Comparison of ENCODE assay signal across 25 cellular contexts in the genomic region with DNA sequence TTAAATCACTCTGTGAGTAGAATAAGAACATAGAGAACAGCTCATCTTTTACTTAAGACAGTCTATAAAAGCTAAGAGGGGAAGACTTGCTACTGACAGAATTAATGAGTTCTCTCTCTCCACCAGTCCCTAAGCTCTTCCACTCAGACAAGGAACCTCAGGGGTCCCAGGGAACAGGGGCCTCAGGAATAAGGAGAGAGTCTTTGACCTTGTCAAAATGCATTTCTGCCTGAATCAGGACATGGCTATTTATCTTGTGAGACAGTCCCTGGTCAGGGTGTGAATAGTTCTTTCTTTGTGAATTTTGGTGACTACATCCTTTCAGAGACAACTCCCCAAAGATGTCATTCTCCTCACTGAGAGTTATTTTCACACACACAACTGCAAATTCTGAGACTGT.
"Had no signal": no experiment of that assay in that cellular context is flagged by ENCODE, and none has a peak within 500 bp of the region (broad histone marks: within the 10 kb centered on the region; RNA-seq: fewer than 3 reads in every experiment).

No MANE protein-coding gene starts in this region.

- H3K36me3 Mint-ChIP-seq: immature natural killer cell; naive thymus-derived CD4-positive, alpha-beta T cell; stimulated activated effector memory CD8-positive, alpha-beta T cell treated with anti-CD3 and anti-CD28 coated beads, Interleukin-12 subunit alpha, Interleukin-12 subunit beta, amount 100 ng/mL, for 72 hours; type B pancreatic cell had no signal

- H3K9me3 ChIP-seq: lower lobe of right lung, ovary, suprapubic skin, thoracic aorta, tibial artery, uterus had no signal

- H3K27me3 Mint-ChIP-seq: progenitor cell of endocrine pancreas, type B pancreatic cell had no signal

- H3K4me1 ChIP-seq: left lung, lower lobe of right lung, spleen, suprapubic skin, tibial artery, uterus had no signal

- DNase-seq: heart left ventricle; hypothalamus; immature natural killer cell; kidney; left colon; left lung; lower lobe of right lung; midbrain; naive thymus-derived CD4-positive, alpha-beta T cell; ovary; right cardiac atrium; small intestine; spleen; stimulated activated CD4-positive, alpha-beta T cell treated with anti-CD3 and anti-CD28 coated beads, Interleukin-4, amount 100 ng/mL, for 24 hours; stimulated activated naive CD4-positive, alpha-beta T cell; tibial artery; uterus had no signal

- H3K27ac ChIP-seq: heart left ventricle, left lung, lower lobe of right lung, ovary, spleen, suprapubic skin, thoracic aorta, tibial artery, uterus had no signal

- ATAC-seq: heart left ventricle; left colon; left lung; lower lobe of right lung; naive thymus-derived CD4-positive, alpha-beta T cell; natural killer cell treated with Interleukin-12 subunit alpha and Interleukin-12 subunit beta and Interleukin-15 and Interleukin-18, amount 100 ng/mL, for 72 hours; right cardiac atrium; sciatic nerve; stimulated activated effector memory CD8-positive, alpha-beta T cell treated with anti-CD3 and anti-CD28 coated beads, Interleukin-12 subunit alpha, Interleukin-12 subunit beta, amount 100 ng/mL, for 72 hours had no signal

- H3K4me1 Mint-ChIP-seq: immature natural killer cell; stimulated activated effector memory CD8-positive, alpha-beta T cell treated with anti-CD3 and anti-CD28 coated beads, Interleukin-12 subunit alpha, Interleukin-12 subunit beta, amount 100 ng/mL, for 72 hours had no signal

- H3K4me3 ChIP-seq: heart left ventricle, left lung, lower lobe of right lung, ovary, spleen, suprapubic skin, thoracic aorta, tibial artery, uterus had no signal

- H3K4me3 Mint-ChIP-seq: immature natural killer cell; naive thymus-derived CD4-positive, alpha-beta T cell; natural killer cell treated with Interleukin-12 subunit alpha and Interleukin-12 subunit beta and Interleukin-15 and Interleukin-18, amount 100 ng/mL, for 72 hours; stimulated activated effector memory CD8-positive, alpha-beta T cell treated with anti-CD3 and anti-CD28 coated beads, Interleukin-12 subunit alpha, Interleukin-12 subunit beta, amount 100 ng/mL, for 72 hours; stimulated activated naive CD8-positive, alpha-beta T cell treated with anti-CD3 and anti-CD28 coated beads, Interleukin-15, Interleukin-2, amounts not matched to agents 100 ng/mL and 50 ng/mL, for 24 hours; type B pancreatic cell had no signal

- H3K27ac Mint-ChIP-seq: immature natural killer cell; naive thymus-derived CD4-positive, alpha-beta T cell; natural killer cell treated with Interleukin-12 subunit alpha and Interleukin-12 subunit beta and Interleukin-15 and Interleukin-18, amount 100 ng/mL, for 72 hours; progenitor cell of endocrine pancreas; stimulated activated effector memory CD8-positive, alpha-beta T cell treated with anti-CD3 and anti-CD28 coated beads, Interleukin-12 subunit alpha, Interleukin-12 subunit beta, amount 100 ng/mL, for 72 hours; stimulated activated naive CD8-positive, alpha-beta T cell treated with anti-CD3 and anti-CD28 coated beads, Interleukin-15, Interleukin-2, amounts not matched to agents 100 ng/mL and 50 ng/mL, for 24 hours; type B pancreatic cell had no signal

- H3K27me3 ChIP-seq: left lung, ovary, spleen, suprapubic skin, tibial artery, uterus had no signal

- H3K36me3 ChIP-seq: heart left ventricle, left lung, lower lobe of right lung, ovary, spleen, suprapubic skin, thoracic aorta, tibial artery, uterus had no signal
